7 cellular contexts compared by ENCODE assay signal in the genomic region with DNA sequence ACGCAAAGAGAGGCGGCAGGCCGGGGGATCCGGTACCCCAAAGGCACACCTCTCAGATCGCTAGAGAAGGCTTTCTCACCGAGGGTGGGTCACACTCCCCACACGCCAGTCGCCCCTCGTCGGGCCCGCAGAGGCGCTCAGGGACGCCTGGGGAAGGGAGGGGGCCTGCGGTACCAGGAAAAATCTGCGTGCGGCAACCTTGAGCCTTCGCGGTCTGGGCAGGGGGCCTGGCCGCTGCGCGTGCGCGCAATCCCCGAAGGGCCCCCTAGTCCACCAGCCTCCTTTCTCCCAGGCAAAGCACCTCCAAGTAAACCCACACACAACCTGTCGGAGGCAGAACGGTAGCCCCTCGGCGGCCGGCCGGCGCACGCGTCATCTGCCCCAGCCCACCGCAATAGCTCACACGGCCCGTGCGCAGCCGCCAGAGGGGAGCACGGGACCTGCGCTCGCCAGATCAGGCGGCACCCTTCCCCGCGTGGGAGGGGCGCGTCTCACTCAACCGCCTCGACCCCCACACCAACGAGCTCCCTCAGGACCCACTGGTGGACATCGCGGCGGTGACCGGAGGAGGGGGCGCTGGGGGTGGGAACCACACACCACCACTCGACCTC.
A peak's percentile ranks its signal among the peaks of the same experiment; 100 is the strongest.
DNase-seq lines count a peak whose midpoint lies in the region; ATAC-seq, FAIRE-seq and TF ChIP-seq lines count a peak whose summit lies in the region.
"Not testable (repeated sequence)": the region's sequence is repeated elsewhere in the genome, so short reads cannot be mapped to it uniquely, and the experiment has no call there.

No MANE protein-coding gene starts in this region.

- TF ChIP-seq CTCF in GM13976 (IDR thresholded peaks at IDR 0.05; ENCODE audit: borderline replicate concordance, control extremely low read depth, extremely low read depth, insufficient read depth, missing control alignments); mammary epithelial cell (conservative IDR thresholded peaks at IDR 0.05 in 1 of 2, IDR thresholded peaks at IDR 0.05 in 1 of 2; ENCODE audit: extremely low read depth in 1 of 2, insufficient read depth in 1 of 2, low read depth in 1 of 2, low read length in 2 of 2); esophagus squamous epithelium (IDR thresholded peaks at IDR 0.05); kidney epithelial cell (IDR thresholded peaks at IDR 0.05; ENCODE audit: insufficient read depth, low read length, poor library complexity, severe bottlenecking); pancreas (IDR thresholded peaks at IDR 0.05): not testable (repeated sequence)

- H2AFZ ChIP-seq in mammary epithelial cell (ENCODE audit: low read depth, low read length) = peak overlapping the region; percentile 16

- peaks cover 35 to 42% of the 10 kb centered on the region in 2 donors for H3K27me3 Mint-ChIP-seq in stimulated activated naive B cell treated with anti-CD40 and anti-IgM and Interleukin-4, amounts not matched to agents 10 μg/mL and 1 μg/mL and 100 μg/mL, for 72 hours

- not testable (repeated sequence) for H3K36me3 Mint-ChIP-seq in stimulated activated naive B cell treated with anti-CD40 and anti-IgM and Interleukin-4, amounts not matched to agents 10 μg/mL and 1 μg/mL and 100 μg/mL, for 72 hours

- H3K27ac Mint-ChIP-seq in stimulated activated naive B cell treated with anti-CD40 and anti-IgM and Interleukin-4, amounts not matched to agents 10 μg/mL and 1 μg/mL and 100 μg/mL, for 72 hours = peak overlapping the region; percentile 47

- WGBS in mammary epithelial cell (ENCODE audit: low coverage, missing lambda C conversion rate) = 16% methylated on average over 30 of the region's 55 CpGs
- 20% methylated on average over 2 of the region's 55 CpGs; no CpG with 5 or more reads in 1 of the 2 donors for WGBS in esophagus squamous epithelium, 2 donors
- WGBS in pancreas, 2 donors = 10 to 11% methylated on average over 50 to 55 of the region's 55 CpGs

- peaks cover 6 to 13% of the 10 kb centered on the region in 2 donors for H3K9me3 Mint-ChIP-seq in stimulated activated naive B cell treated with anti-CD40 and anti-IgM and Interleukin-4, amounts not matched to agents 10 μg/mL and 1 μg/mL and 100 μg/mL, for 72 hours

- not testable (repeated sequence) for FAIRE-seq in pancreas (lab: Jason Lieb, UNC)

- not testable (repeated sequence) for H3K4me1 ChIP-seq in mammary epithelial cell (ENCODE audit: insufficient read depth, low read length); pancreas
- H3K4me1 ChIP-seq in esophagus squamous epithelium = peaks cover 0 to 18% (median 10%) of the 10 kb centered on the region in 3 donors

- not testable (repeated sequence) for H3K36me3 ChIP-seq in mammary epithelial cell (ENCODE audit: insufficient read depth, low read length); esophagus squamous epithelium; kidney epithelial cell (ENCODE audit: control insufficient read depth, insufficient read depth, low read length); pancreas

- H3K9me3 ChIP-seq in mammary epithelial cell (replicated peaks; ENCODE audit: insufficient read depth, low read length); esophagus squamous epithelium; pancreas: not testable (repeated sequence)

- intact Hi-C loops in mammary epithelial cell (cut with micrococcal nuclease); esophagus squamous epithelium (cut with DNase I); pancreas (cut with DNase I): not testable (repeated sequence)

- peak overlapping the region; percentile 29 to 51 for H3K4me3 Mint-ChIP-seq in stimulated activated naive B cell treated with anti-CD40 and anti-IgM and Interleukin-4, amounts not matched to agents 10 μg/mL and 1 μg/mL and 100 μg/mL, for 72 hours

- dilution Hi-C loops in mammary epithelial cell (cut with HindIII; ENCODE audit: low sequenced_read_pairs) = not testable (repeated sequence)

- BruUV-seq in mammary epithelial cell (replicated peaks; lab: Mats Ljungman, UMichigan) = not testable (repeated sequence)

- not testable (repeated sequence) for H3K27ac ChIP-seq in mammary epithelial cell (ENCODE audit: insufficient read depth, low read depth, low read length); esophagus squamous epithelium; pancreas

- H4K20me1 ChIP-seq in mammary epithelial cell (ENCODE audit: insufficient read depth, low read length) = not testable (repeated sequence)

- peak overlapping the region; percentile 42 for H3K4me2 ChIP-seq in mammary epithelial cell (ENCODE audit: insufficient read depth, low read depth, low read length)

- not testable (repeated sequence) for ATAC-seq in pancreas; stimulated activated naive B cell treated with anti-CD40 and anti-IgM and Interleukin-4, amounts not matched to agents 10 μg/mL and 1 μg/mL and 100 μg/mL, for 72 hours (replicated peaks)

- in situ Hi-C loops in GM13976 (cut with MboI; ENCODE audit: low sequenced_read_pairs, unreplicated experiment) = not testable (repeated sequence)
- in situ Hi-C loops in mammary epithelial cell (cut with MboI; ENCODE audit: low sequenced_read_pairs in 2 of 2) = loop anchor here in 1 of 2 donors (25.0 kb wide), 1 partner anchor 905 kb away; no protein-coding TSS in a partner anchor

- H3K4me1 Mint-ChIP-seq in stimulated activated naive B cell treated with anti-CD40 and anti-IgM and Interleukin-4, amounts not matched to agents 10 μg/mL and 1 μg/mL and 100 μg/mL, for 72 hours = not testable (repeated sequence)

- H3K4me3 ChIP-seq in mammary epithelial cell (replicated peaks in 1 of 3; ENCODE audit: insufficient read depth in 1 of 3, low read depth in 2 of 3, low read length in 3 of 3) = not testable (repeated sequence)
- H3K4me3 ChIP-seq in esophagus squamous epithelium = peak overlapping the region; percentile 9 to 59 (median 28)
- H3K4me3 ChIP-seq in kidney epithelial cell (ENCODE audit: low read depth, low read length) = peak overlapping the region; percentile 36
- H3K4me3 ChIP-seq in pancreas = peak overlapping the region in 3 of 4 donors; percentile 7 to 35 (median 22)

- not testable (repeated sequence) for H3K9ac ChIP-seq in mammary epithelial cell (ENCODE audit: insufficient read depth, low read length)

- TF ChIP-seq POLR2A in esophagus squamous epithelium (IDR thresholded peaks at IDR 0.05) = not testable (repeated sequence)

- H3K27me3 ChIP-seq in mammary epithelial cell (ENCODE audit: insufficient read depth, low read length) (peaks cover 11% of the 10 kb centered on the region), esophagus squamous epithelium (peaks cover 0 to 45% (median 5%) of the 10 kb centered on the region in 4 donors), kidney epithelial cell (ENCODE audit: control insufficient read depth, insufficient read depth, low read length) (peaks cover 21% of the 10 kb centered on the region), pancreas (peaks cover 0 to 15% (median 4%) of the 10 kb centered on the region in 4 donors)

- H3K79me2 ChIP-seq in mammary epithelial cell (ENCODE audit: insufficient read depth, low read length) = not testable (repeated sequence)

- CTCF ChIA-PET in mammary epithelial cell (lab: Charles Lee; ENCODE audit: low non-redundant PET) = not testable (repeated sequence)

- DNase-seq in GM13976 (ENCODE audit: low spot score) (peak; percentile 3), pancreas (peak in 1 of 6 donors; percentile 57)
- peak; percentile 42 for DNase-seq in activated CD8-positive, alpha-beta memory T cell treated with anti-CD3 and anti-CD28 coated beads for 24 hours
- DNase-seq in mammary epithelial cell; esophagus squamous epithelium (lab: John Stamatoyannopoulos, UW); kidney epithelial cell (ENCODE audit: low read depth); stimulated activated naive B cell treated with anti-CD40 and anti-IgM and Interleukin-4, amounts not matched to agents 10 μg/mL and 1 μg/mL and 100 μg/mL, for 72 hours: not testable (repeated sequence)
